ENCODE assay signal across 1 cellular context in genomic region chr16:89744813-89745212, GRCh38.
A peak's percentile ranks its signal among the peaks of the same experiment; 100 is the strongest.
TF ChIP-seq lines count a peak whose summit lies in the region.

No MANE protein-coding gene starts in this region.

TF ChIP-seq in K562, 482 proteins besides CTCF, POLR2A, EP300 and RAD21:
- TF ChIP-seq NFYB (IDR thresholded peaks at IDR 0.05; ENCODE audit: extremely low read depth, insufficient read length) (no peak), POLR2G (IDR thresholded peaks at IDR 0.05; ENCODE audit: low read depth, low read length) (peak; percentile 69), RBM22 (IDR thresholded peaks at IDR 0.05; ENCODE audit: low read depth, low read length, poor library complexity, severe bottlenecking) (peak; percentile 78)
TF ChIP-seq in K562: peak in this region for 2.
